In genomic region chr2:130834923-130835765, GRCh38 we compare ENCODE assay signal across 1 cellular context.
TF ChIP-seq lines count a peak whose summit lies in the region.

No MANE protein-coding gene starts in this region.

TF ChIP-seq in H1, 55 proteins besides CTCF, POLR2A, EP300 and RAD21:
- TF ChIP-seq KDM5A (IDR thresholded peaks at IDR 0.05; ENCODE audit: low read length) (no peak), ZNF274 (IDR thresholded peaks at IDR 0.05; ENCODE audit: borderline replicate concordance, extremely low read depth, low read length) (no peak), NANOG (IDR thresholded peaks at IDR 0.05; ENCODE audit: insufficient read depth, low read depth, low read length, poor library complexity, severe bottlenecking) (no peak), HDAC2 (IDR thresholded peaks at IDR 0.05; ENCODE audit: borderline replicate concordance in 1 of 2, low read depth in 2 of 2, low read length in 2 of 2) (no peak), MAFK (IDR thresholded peaks at IDR 0.05; ENCODE audit: low read depth, low read length) (no peak), SP1 (IDR thresholded peaks at IDR 0.05; ENCODE audit: low read depth, low read length) (no peak)
